9 cellular contexts compared by ENCODE assay signal in the genomic region with DNA sequence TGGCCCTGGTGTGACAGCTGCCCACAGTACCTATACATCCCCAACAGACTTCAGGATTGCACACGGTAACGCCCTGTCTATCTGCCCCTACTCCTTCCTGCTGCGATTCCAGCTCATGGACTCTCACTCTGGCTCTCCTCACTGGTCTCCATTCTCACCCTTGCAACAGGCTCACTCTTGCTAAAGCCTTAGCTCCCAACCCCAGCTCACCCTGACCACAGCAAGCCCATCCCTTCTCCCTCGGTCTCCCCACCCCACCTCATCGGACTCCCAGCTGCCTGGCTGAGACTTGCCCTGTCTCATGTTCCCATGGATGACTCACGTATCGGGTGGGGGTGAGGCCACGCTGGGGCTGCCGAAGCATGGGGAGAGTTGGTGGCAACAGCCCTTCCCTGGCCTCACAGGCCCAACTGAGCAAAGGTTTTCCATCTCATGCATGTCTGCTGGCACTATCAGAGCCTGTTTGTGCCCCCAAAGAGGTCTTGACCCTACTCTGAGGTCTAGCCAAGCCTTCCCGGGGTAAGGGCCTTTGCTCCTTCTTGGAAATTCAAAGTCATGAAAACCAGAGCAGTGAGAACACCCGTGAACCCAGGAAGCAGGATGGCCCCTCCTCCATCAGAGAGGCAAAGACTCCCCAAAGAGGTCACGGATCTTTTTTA. TPM values are rescaled to one million over a fixed set of nuclear protein-coding genes. Genes with fewer than 3 reads are reported as not detected.
A peak's percentile ranks its signal among the peaks of the same experiment; 100 is the strongest.
DNase-seq lines count a peak whose midpoint lies in the region; ATAC-seq, FAIRE-seq and TF ChIP-seq lines count a peak whose summit lies in the region.
"Had no signal": no experiment of that assay in that cellular context is flagged by ENCODE, and none has a peak within 500 bp of the region (broad histone marks: within the 10 kb centered on the region; RNA-seq: fewer than 3 reads in every experiment).

No MANE protein-coding gene starts in this region.

- peak; percentile 97 for FAIRE-seq in bronchial epithelial cell (lab: Jason Lieb, UNC)
- no peak for FAIRE-seq in HepG2 (lab: Jason Lieb, UNC)

- 0 out of 2 replicates have a peak, but pooled peaks cover 7% of the 10 kb centered on the region for H4K20me1 ChIP-seq in HepG2 (ENCODE audit: insufficient read depth, low read length)

- BruUV-seq in HepG2 (replicated peaks; lab: Mats Ljungman, UMichigan), result no TSS peak

- no peaks in the 10 kb centered on the region for H3K9me3 ChIP-seq in HepG2 (ENCODE audit: low read length)
- no peaks in the 10 kb centered on the region for H3K9me3 ChIP-seq in tibial nerve

- H3K36me3 ChIP-seq in bronchial epithelial cell (ENCODE audit: control insufficient read depth, insufficient read depth, low read length) (peaks cover 10% of the 10 kb centered on the region), HepG2 (replicated peaks in 1 of 2; ENCODE audit: control insufficient read depth in 1 of 2, insufficient read depth in 2 of 2, low read length in 2 of 2) (peaks cover 2 to 6% of the 10 kb centered on the region in 2 experiments; a peak in 2 of 5 replicates), tibial nerve (peaks cover 0 to 28% (median 4%) of the 10 kb centered on the region in 3 donors)

- no peak for TF ChIP-seq POLR2A in HepG2 (IDR thresholded peaks at IDR 0.05; ENCODE audit: insufficient read depth in 1 of 2, low read depth in 2 of 2, low read length in 2 of 2)
- peak in 1 of 2 donors; percentile 33 for TF ChIP-seq POLR2A in tibial nerve (IDR thresholded peaks at IDR 0.05)

- 13% methylated on average over 12 of the region's 12 CpGs for WGBS in HepG2 (ENCODE audit: low lambda C conversion rate)
- WGBS in tibial nerve, 2 donors, result 22 to 35% methylated on average over 12 of the region's 12 CpGs

- CTCF ChIA-PET in HepG2 (lab: Yijun Ruan, JAX; ENCODE audit: low intra/inter-chr PET ratio, low total read pairs), result no interaction called here

- TF ChIP-seq RAD21 in Ishikawa (IDR thresholded peaks at IDR 0.05; ENCODE audit: low read depth) (no peak), HepG2 (CRISPR knock-in tag; IDR thresholded peaks at IDR 0.05) (no peak)

- peak; percentile 99 for DNase-seq in bronchial epithelial cell (ENCODE audit: low read depth)
- DNase-seq in HepG2 (ENCODE audit: low spot score), result peak; percentile 56
- DNase-seq in tibial nerve (ENCODE audit: low spot score in 2 of 2), result peak; percentile 77 to 82
- DNase-seq in NCI-H2081 (lab: John Stamatoyannopoulos, UW), result no peak
- DNase-seq in effector CD4-positive, alpha-beta T cell, result no peak
- no peak for DNase-seq in stimulated activated CD4-positive, alpha-beta T cell treated with anti-CD3 and anti-CD28 coated beads, Interleukin-4, amount 100 ng/mL, for 1 hour
- no peak for DNase-seq in stimulated activated CD4-positive, alpha-beta T cell treated with anti-CD3 and anti-CD28 coated beads, Interleukin-4, amount 100 ng/mL, for 24 hours
- DNase-seq: naive B cell had no signal

- H3K9ac ChIP-seq in HepG2 (ENCODE audit: insufficient read depth, low read depth, low read length), result no peak overlapping the region

- H2AFZ ChIP-seq in HepG2 (ENCODE audit: low read length), result no peak overlapping the region

- H3K4me3 ChIP-seq in bronchial epithelial cell (ENCODE audit: low read depth, low read length) (peak overlapping the region; percentile 1), HepG2 (replicated peaks in 1 of 3; ENCODE audit: insufficient read depth in 1 of 3, low read depth in 2 of 3, low read length in 3 of 3) (peak overlapping the region in 1 of 3 experiments; percentile 51; a peak in 2 of 6 replicates), tibial nerve (no peak overlapping the region)

- H3K4me1 ChIP-seq in HepG2 (ENCODE audit: insufficient read depth, low read length) (peaks cover 57% of the 10 kb centered on the region), tibial nerve (peaks cover 0 to 98% (median 74%) of the 10 kb centered on the region in 4 donors)

- H3K27ac ChIP-seq in HepG2 (ENCODE audit: extremely low read length, insufficient read depth, low read length) (no peak overlapping the region), tibial nerve (peak overlapping the region; percentile 75 to 100 (median 96))

- H3K27me3 ChIP-seq in bronchial epithelial cell (ENCODE audit: control insufficient read depth, insufficient read depth, low read length) (no peaks in the 10 kb centered on the region), HepG2 (ENCODE audit: control insufficient read depth in 1 of 2, insufficient read depth in 2 of 2, low read length in 2 of 2) (peaks cover 0 to 8% of the 10 kb centered on the region in 2 experiments; a peak in 3 of 5 replicates), tibial nerve (no peaks in the 10 kb centered on the region)

- in situ Hi-C loops in HepG2 (cut with HindIII; ENCODE audit: extremely low pct_ligation_motif_present, low pct_unique_long_range_greater_than_20kb), result no loop called here

- intact Hi-C loops in HepG2 (cut with micrococcal nuclease; ENCODE audit: unreplicated experiment), result no loop called here

- peak overlapping the region; percentile 63 for H3K4me2 ChIP-seq in HepG2 (ENCODE audit: low read depth, low read length)

- POLR2A ChIA-PET in HepG2 (lab: Yijun Ruan, JAX), result interaction anchor here (0.8 to 2.2 kb wide), 4 partner anchors 7 to 56 kb away, joined by 3 to 12 read pairs (median 4); a partner anchor contains a TSS

- ATAC-seq in HepG2, result peak; percentile 68

- peak; percentile 37; the same call in 1 of the 2 replicates for TF ChIP-seq EP300 in Ishikawa (IDR thresholded peaks at IDR 0.05; ENCODE audit: borderline replicate concordance)
- no peak for TF ChIP-seq EP300 in HepG2 (IDR thresholded peaks at IDR 0.05; ENCODE audit: low read depth in 2 of 2, low read length in 2 of 2)
- TF ChIP-seq EP300 in HepG2 (CRISPR knock-in tag; IDR thresholded peaks at IDR 0.05; ENCODE audit: borderline replicate concordance), result no peak
- TF ChIP-seq EP300 in tibial nerve (IDR thresholded peaks at IDR 0.05), result peak; percentile 16 to 95

- TF ChIP-seq CTCF in bronchial epithelial cell (IDR thresholded peaks at IDR 0.05; ENCODE audit: insufficient read depth, low read length, severe bottlenecking), result no peak
- TF ChIP-seq CTCF in HepG2 (CRISPR knock-in tag; IDR thresholded peaks at IDR 0.05), result no peak
- no peak for TF ChIP-seq CTCF in tibial nerve (IDR thresholded peaks at IDR 0.05)

- peaks cover 9% of the 10 kb centered on the region for H3K79me2 ChIP-seq in HepG2 (ENCODE audit: insufficient read depth, low read length)

RNA-seq across cellular contexts. Expression of a gene that starts 7.1 kb away (rescaled TPM):
- 118 and 190 TPM in 2 replicates for total RNA-seq in bronchial epithelial cell
- total RNA-seq in HepG2 (2016; rRNA removed; fragmentation: Illumina TruSeq; extraction: Trizol), result 29.1 and 33.6 TPM in 2 replicates
- total RNA-seq in HepG2 (2016; cell fraction: cytosol; rRNA removed; fragmentation: Illumina TruSeq; extraction: Trizol; ENCODE audit: low read depth), result 13.4 and 13.7 TPM in 2 replicates
- total RNA-seq in HepG2 (2016; cell fraction: insoluble cytoplasmic fraction; rRNA removed; fragmentation: Illumina TruSeq; extraction: Trizol), result 29.0 and 34.8 TPM in 2 replicates
- total RNA-seq in HepG2 (2016; cell fraction: membrane; rRNA removed; fragmentation: Illumina TruSeq; extraction: Trizol), result 27.3 and 32.8 TPM in 2 replicates
- 15.5 and 17.9 TPM in 2 replicates for total RNA-seq in HepG2 (2016; cell fraction: nucleus; rRNA removed; fragmentation: Illumina TruSeq; extraction: Trizol)
- 16.7 and 25.1 TPM in 2 replicates for polyA plus RNA-seq in HepG2 (2011; rRNA removed)
- polyA plus RNA-seq in HepG2 (2011; cell fraction: cytosol; rRNA removed), result 18.1 and 31.9 TPM in 2 replicates
- polyA plus RNA-seq in HepG2 (2011; cell fraction: nucleus; rRNA removed), result 18.6 and 19.4 TPM in 2 replicates
- 6.9 and 12.1 TPM in 2 replicates for polyA plus RNA-seq in HepG2 (2012)
- 23.0 and 26.1 TPM in 2 replicates for polyA plus RNA-seq in HepG2 (2016; cell fraction: cytosol; fragmentation: Illumina TruSeq; extraction: Trizol; ENCODE audit: low read depth)
- 47.7 and 53.8 TPM in 2 replicates for polyA plus RNA-seq in HepG2 (2016; cell fraction: insoluble cytoplasmic fraction; fragmentation: Illumina TruSeq; extraction: Trizol; ENCODE audit: low read depth)
- 39.2 and 43.9 TPM in 2 replicates for polyA plus RNA-seq in HepG2 (2016; cell fraction: membrane; fragmentation: Illumina TruSeq; extraction: Trizol; ENCODE audit: low read depth)
- polyA plus RNA-seq in HepG2 (2016; cell fraction: nucleus; fragmentation: Illumina TruSeq; extraction: Trizol; ENCODE audit: insufficient read depth, low read depth), result 43.9 and 44.6 TPM in 2 replicates
- polyA minus RNA-seq in HepG2 (2011; rRNA and poly(A)+ RNA removed; ENCODE audit: low replicate concordance), result 16.2 and 21.4 TPM in 2 replicates
- 11.5 and 15.4 TPM in 2 replicates for polyA minus RNA-seq in HepG2 (2011; cell fraction: cytosol; rRNA and poly(A)+ RNA removed)
- polyA minus RNA-seq in HepG2 (2011; cell fraction: nucleus; rRNA and poly(A)+ RNA removed), result 13.6 and 15.2 TPM in 2 replicates
- 100 to 1,000 TPM; 243 to 301 (median 271) TPM for total RNA-seq in tibial nerve

RNA-seq across cellular contexts. Expression of a gene that starts 40.4 kb away (rescaled TPM):
- total RNA-seq in bronchial epithelial cell (under 0.01 TPM in 1 of 2 replicates, not detected in the other), HepG2 (2016; rRNA removed; fragmentation: Illumina TruSeq; extraction: Trizol) (not detected in 2 replicates), tibial nerve (1 to 10 TPM in 1 of 4 donors, under 1 TPM in 1, not detected in 2; under 0.01 to 3.5 TPM)
- 0.09 TPM in 1 of 2 replicates, not detected in the other for total RNA-seq in HepG2 (2016; cell fraction: cytosol; rRNA removed; fragmentation: Illumina TruSeq; extraction: Trizol; ENCODE audit: low read depth)
- not detected in 2 replicates for total RNA-seq in HepG2 (2016; cell fraction: insoluble cytoplasmic fraction; rRNA removed; fragmentation: Illumina TruSeq; extraction: Trizol)
- 0.03 TPM in 1 of 2 replicates, not detected in the other for total RNA-seq in HepG2 (2016; cell fraction: membrane; rRNA removed; fragmentation: Illumina TruSeq; extraction: Trizol)
- total RNA-seq in HepG2 (2016; cell fraction: nucleus; rRNA removed; fragmentation: Illumina TruSeq; extraction: Trizol), result not detected in 2 replicates
- not detected in 2 replicates for polyA plus RNA-seq in HepG2 (2011; rRNA removed)
- polyA plus RNA-seq in HepG2 (2011; cell fraction: cytosol; rRNA removed), result not detected in 2 replicates
- polyA plus RNA-seq in HepG2 (2011; cell fraction: nucleus; rRNA removed), result not detected in 2 replicates
- polyA plus RNA-seq in HepG2 (2012), result 0.59 and 0.61 TPM in 2 replicates
- not detected in 2 replicates for polyA plus RNA-seq in HepG2 (2016; cell fraction: cytosol; fragmentation: Illumina TruSeq; extraction: Trizol; ENCODE audit: low read depth)
- not detected in 2 replicates for polyA plus RNA-seq in HepG2 (2016; cell fraction: insoluble cytoplasmic fraction; fragmentation: Illumina TruSeq; extraction: Trizol; ENCODE audit: low read depth)
- polyA plus RNA-seq in HepG2 (2016; cell fraction: membrane; fragmentation: Illumina TruSeq; extraction: Trizol; ENCODE audit: low read depth), result not detected in 2 replicates
- polyA plus RNA-seq in HepG2 (2016; cell fraction: nucleus; fragmentation: Illumina TruSeq; extraction: Trizol; ENCODE audit: insufficient read depth, low read depth), result not detected in 2 replicates
- polyA minus RNA-seq in HepG2 (2011; rRNA and poly(A)+ RNA removed; ENCODE audit: low replicate concordance), result not detected in 2 replicates
- polyA minus RNA-seq in HepG2 (2011; cell fraction: cytosol; rRNA and poly(A)+ RNA removed), result not detected in 2 replicates
- polyA minus RNA-seq in HepG2 (2011; cell fraction: nucleus; rRNA and poly(A)+ RNA removed), result 0.12 and 0.13 TPM in 2 replicates

RNA-seq across cellular contexts. Expression of a gene that starts 45.0 kb away (rescaled TPM):
- total RNA-seq in bronchial epithelial cell (257 and 258 TPM in 2 replicates), HepG2 (2016; rRNA removed; fragmentation: Illumina TruSeq; extraction: Trizol) (68.9 and 70.8 TPM in 2 replicates), tibial nerve (1,000 to 10,000 TPM in 3 of 4 donors, 100 to 1,000 TPM in 1; 548 to 1,751 (median 1,444) TPM)
- total RNA-seq in HepG2 (2016; cell fraction: cytosol; rRNA removed; fragmentation: Illumina TruSeq; extraction: Trizol; ENCODE audit: low read depth), result 12.3 and 12.8 TPM in 2 replicates
- total RNA-seq in HepG2 (2016; cell fraction: insoluble cytoplasmic fraction; rRNA removed; fragmentation: Illumina TruSeq; extraction: Trizol), result 66.1 and 69.5 TPM in 2 replicates
- total RNA-seq in HepG2 (2016; cell fraction: membrane; rRNA removed; fragmentation: Illumina TruSeq; extraction: Trizol), result 28.9 and 33.8 TPM in 2 replicates
- 35.6 and 44.2 TPM in 2 replicates for total RNA-seq in HepG2 (2016; cell fraction: nucleus; rRNA removed; fragmentation: Illumina TruSeq; extraction: Trizol)
- polyA plus RNA-seq in HepG2 (2011; rRNA removed), result 14.5 and 17.7 TPM in 2 replicates
- polyA plus RNA-seq in HepG2 (2011; cell fraction: cytosol; rRNA removed), result 15.2 and 17.2 TPM in 2 replicates
- polyA plus RNA-seq in HepG2 (2011; cell fraction: nucleus; rRNA removed), result 10.9 and 14.9 TPM in 2 replicates
- 9.9 and 18.8 TPM in 2 replicates for polyA plus RNA-seq in HepG2 (2012)
- 15.3 and 18.6 TPM in 2 replicates for polyA plus RNA-seq in HepG2 (2016; cell fraction: cytosol; fragmentation: Illumina TruSeq; extraction: Trizol; ENCODE audit: low read depth)
- 83.1 and 92.4 TPM in 2 replicates for polyA plus RNA-seq in HepG2 (2016; cell fraction: insoluble cytoplasmic fraction; fragmentation: Illumina TruSeq; extraction: Trizol; ENCODE audit: low read depth)
- polyA plus RNA-seq in HepG2 (2016; cell fraction: membrane; fragmentation: Illumina TruSeq; extraction: Trizol; ENCODE audit: low read depth), result 29.6 and 30.8 TPM in 2 replicates
- polyA plus RNA-seq in HepG2 (2016; cell fraction: nucleus; fragmentation: Illumina TruSeq; extraction: Trizol; ENCODE audit: insufficient read depth, low read depth), result 54.3 and 54.9 TPM in 2 replicates
- 22.9 and 266 TPM in 2 replicates for polyA minus RNA-seq in HepG2 (2011; rRNA and poly(A)+ RNA removed; ENCODE audit: low replicate concordance)
- polyA minus RNA-seq in HepG2 (2011; cell fraction: cytosol; rRNA and poly(A)+ RNA removed), result 8.4 and 9.1 TPM in 2 replicates
- polyA minus RNA-seq in HepG2 (2011; cell fraction: nucleus; rRNA and poly(A)+ RNA removed), result 9.1 and 11.7 TPM in 2 replicates

Comparison
In these comparisons a context has a peak if more than half of its experiments do, and no peak if none do; other contexts are left out.
1. DNase-seq: peak in bronchial epithelial cell (single experiment), HepG2 (single experiment) and tibial nerve (2 of 2); none in NCI-H2081 (0 of 2), effector CD4-positive, alpha-beta T cell (single experiment), stimulated activated CD4-positive, alpha-beta T cell treated with anti-CD3 and anti-CD28 coated beads, Interleukin-4, amount 100 ng/mL, for 1 hour (single experiment) and stimulated activated CD4-positive, alpha-beta T cell treated with anti-CD3 and anti-CD28 coated beads, Interleukin-4, amount 100 ng/mL, for 24 hours (single experiment).